ENCODE assay signal across 8 cellular contexts in genomic region chr19:45817725-45818301, GRCh38. TPM values are rescaled to one million over a fixed set of nuclear protein-coding genes. Genes with fewer than 3 reads are reported as not detected.
DNase-seq lines count a peak whose midpoint lies in the region; ATAC-seq and TF ChIP-seq lines count a peak whose summit lies in the region.
"Had no signal": no experiment of that assay in that cellular context is flagged by ENCODE, and none has a peak within 500 bp of the region (broad histone marks: within the 10 kb centered on the region; RNA-seq: fewer than 3 reads in every experiment).

No MANE protein-coding gene starts in this region.

- H3K4me3 ChIP-seq in RWPE2 (ENCODE audit: severe bottlenecking) (no peak overlapping the region), mesenchymal stem cell (ENCODE audit: insufficient read depth in 1 of 2, low read depth in 1 of 2, low read length in 2 of 2) (no peak overlapping the region)
- H3K4me3 ChIP-seq: SJSA1, testis had no signal

- no peak overlapping the region for H3K4me2 ChIP-seq in mesenchymal stem cell (ENCODE audit: low read length, poor library complexity, severe bottlenecking)

- no peak overlapping the region for H3K9ac ChIP-seq in mesenchymal stem cell (ENCODE audit: low read length)

- no peak overlapping the region for H2AFZ ChIP-seq in mesenchymal stem cell (ENCODE audit: low read depth, low read length)

- no peaks in the 10 kb centered on the region for H3K79me1 ChIP-seq in mesenchymal stem cell (replicated peaks; ENCODE audit: low read length, poor library complexity, severe bottlenecking)

- no peak for DNase-seq in RWPE2 (ENCODE audit: low spot score)
- DNase-seq in mesenchymal stem cell: no peak
- no peak for DNase-seq in CD1c-positive myeloid dendritic cell (ENCODE audit: extremely low spot score)
- no peak for DNase-seq in glomerular visceral epithelial cell (ENCODE audit: extremely low spot score)

- no peak overlapping the region for H2BK15ac ChIP-seq in mesenchymal stem cell (ENCODE audit: low read depth, poor library complexity, severe bottlenecking)

- no peak overlapping the region for H3K18ac ChIP-seq in mesenchymal stem cell (ENCODE audit: low read depth in 1 of 2, low read length in 2 of 2)

- H3K4me1 ChIP-seq in RWPE2 (ENCODE audit: insufficient read depth, poor library complexity, severe bottlenecking) (peaks cover 6% of the 10 kb centered on the region), mesenchymal stem cell (ENCODE audit: control insufficient read depth, insufficient read depth, low read depth, low read length) (peaks cover 36% of the 10 kb centered on the region)
- H3K4me1 ChIP-seq: testis had no signal

- peak; percentile 11 for ATAC-seq in HG02798 (IDR thresholded peaks at IDR 0.05; ENCODE audit: poor library complexity, unreplicated experiment)
- ATAC-seq in RWPE2 (ENCODE audit: low read depth): 0 out of 3 replicates have a peak, but pooled peaks have one; percentile 9
- no peak for ATAC-seq in GM21367 (IDR thresholded peaks at IDR 0.05; ENCODE audit: unreplicated experiment)

- H3K36me3 ChIP-seq in RWPE2 (ENCODE audit: low read depth): peaks cover 4% of the 10 kb centered on the region; the same call in 1 of the 2 replicates
- H3K36me3 ChIP-seq in mesenchymal stem cell (ENCODE audit: control insufficient read depth in 1 of 2, insufficient read depth in 2 of 2, low read depth in 1 of 2, low read length in 2 of 2): peaks cover 46 to 53% of the 10 kb centered on the region in 2 experiments

- H2BK120ac ChIP-seq in mesenchymal stem cell (ENCODE audit: low read depth, low read length): no peak overlapping the region

- H4K91ac ChIP-seq in mesenchymal stem cell (ENCODE audit: low read length): no peak overlapping the region

- H3K9me3 ChIP-seq in RWPE2 (ENCODE audit: severe bottlenecking): no peaks in the 10 kb centered on the region
- no peaks in the 10 kb centered on the region for H3K9me3 ChIP-seq in mesenchymal stem cell (ENCODE audit: control insufficient read depth, low read length)
- H3K9me3 ChIP-seq: SJSA1, testis had no signal

- no peak overlapping the region for H3K23ac ChIP-seq in mesenchymal stem cell (ENCODE audit: low read length in 2 of 2)

- peak overlapping the region; percentile 44 for H2AK5ac ChIP-seq in mesenchymal stem cell (ENCODE audit: low read length, severe bottlenecking)

- H3K27ac ChIP-seq in RWPE2 (ENCODE audit: poor library complexity, severe bottlenecking) (no peak overlapping the region), mesenchymal stem cell (ENCODE audit: low read length, poor library complexity, severe bottlenecking) (no peak overlapping the region)
- H3K27ac ChIP-seq: SJSA1, testis had no signal

- H3K27me3 ChIP-seq in RWPE2 (ENCODE audit: insufficient read depth, poor library complexity, severe bottlenecking) (no peaks in the 10 kb centered on the region), mesenchymal stem cell (ENCODE audit: control insufficient read depth in 1 of 2, insufficient read depth in 1 of 2, low read length in 2 of 2) (no peaks in the 10 kb centered on the region)
- H3K27me3 ChIP-seq: SJSA1, testis had no signal

- no peak overlapping the region for H2BK5ac ChIP-seq in mesenchymal stem cell (ENCODE audit: low read depth, low read length, poor library complexity, severe bottlenecking)

- no peak overlapping the region for H3K4ac ChIP-seq in mesenchymal stem cell (ENCODE audit: low read depth in 1 of 2, low read length in 2 of 2)

- WGBS in mesenchymal stem cell: 80% methylated on average over 19 of the region's 19 CpGs

- H4K8ac ChIP-seq in mesenchymal stem cell (ENCODE audit: low read length): peak overlapping the region; percentile 73

- TF ChIP-seq CTCF in RWPE2 (IDR thresholded peaks at IDR 0.05; ENCODE audit: poor library complexity, severe bottlenecking): no peak

- H3K14ac ChIP-seq in mesenchymal stem cell (ENCODE audit: low read length in 2 of 2): no peak overlapping the region

- no peak overlapping the region for H2BK12ac ChIP-seq in mesenchymal stem cell (ENCODE audit: low read length in 2 of 2)

RNA-seq across cellular contexts. Expression of gene RSPH6A, which starts 2.7 kb away (rescaled TPM):
- 0.01 TPM for polyA plus RNA-seq in mesenchymal stem cell (2013, experiment 1 of 2)
- polyA plus RNA-seq in mesenchymal stem cell (2013, experiment 2 of 2): not detected

RNA-seq across cellular contexts. Expression of gene DMWD, which starts 25.2 kb away (rescaled TPM):
- polyA plus RNA-seq in mesenchymal stem cell (2013, experiment 1 of 2): 35.9 TPM
- polyA plus RNA-seq in mesenchymal stem cell (2013, experiment 2 of 2): 32.6 TPM

RNA-seq across cellular contexts. Expression of gene DMPK, which starts 35.5 kb away (rescaled TPM):
- polyA plus RNA-seq in mesenchymal stem cell (2013, experiment 1 of 2): 54.2 TPM
- polyA plus RNA-seq in mesenchymal stem cell (2013, experiment 2 of 2): 51.7 TPM

RNA-seq across cellular contexts. Expression of gene SYMPK, which starts 45.1 kb away (rescaled TPM):
- polyA plus RNA-seq in mesenchymal stem cell (2013, experiment 1 of 2): 38.9 TPM
- 39.9 TPM for polyA plus RNA-seq in mesenchymal stem cell (2013, experiment 2 of 2)

RNA-seq across cellular contexts. Expression of gene FOXA3, which starts 46.3 kb away (rescaled TPM):
- polyA plus RNA-seq in mesenchymal stem cell (2013, experiment 1 of 2): not detected
- not detected for polyA plus RNA-seq in mesenchymal stem cell (2013, experiment 2 of 2)
